In genomic region chr19:54691582-54692293, GRCh38 we compare ENCODE assay signal across 27 cellular contexts. TPM values are rescaled to one million over a fixed set of nuclear protein-coding genes. Genes with fewer than 3 reads are reported as not detected.
"Had no signal": no experiment of that assay in that cellular context is flagged by ENCODE, and none has a peak within 500 bp of the region (broad histone marks: within the 10 kb centered on the region; RNA-seq: fewer than 3 reads in every experiment).

No MANE protein-coding gene starts in this region.

- ATAC-seq: gastroesophageal sphincter; left colon; left ventricle myocardium superior; psoas muscle; stimulated activated naive B cell treated with anti-CD40 and anti-IgM and Interleukin-4, amounts not matched to agents 10 μg/mL and 1 μg/mL and 100 μg/mL, for 72 hours; stimulated activated naive CD8-positive, alpha-beta T cell treated with anti-CD3 and anti-CD28 coated beads, Interleukin-15, amount 100 ng/mL, for 72 hours had no signal

- H3K9me3 ChIP-seq: colonic mucosa, esophagus squamous epithelium, gastroesophageal sphincter, neutrophil, sigmoid colon, testis had no signal

- H3K36me3 Mint-ChIP-seq: stimulated activated naive B cell treated with anti-CD40 and anti-IgM and Interleukin-4, amounts not matched to agents 10 μg/mL and 1 μg/mL and 100 μg/mL, for 72 hours had no signal

- H3K27me3 ChIP-seq: colonic mucosa, hepatocyte, testis, tibial nerve had no signal

- H3K4me3 Mint-ChIP-seq: stimulated activated naive B cell treated with anti-CD40 and anti-IgM and Interleukin-4, amounts not matched to agents 10 μg/mL and 1 μg/mL and 100 μg/mL, for 72 hours; stimulated activated naive CD8-positive, alpha-beta T cell treated with anti-CD3 and anti-CD28 coated beads, Interleukin-15, amount 100 ng/mL, for 72 hours had no signal

- H3K4me3 ChIP-seq: colonic mucosa, esophagus squamous epithelium, gastroesophageal sphincter, hepatocyte, lung, psoas muscle, sigmoid colon, skin epidermis, testis, tibial nerve had no signal

- H3K4me1 Mint-ChIP-seq: stimulated activated naive CD8-positive, alpha-beta T cell treated with anti-CD3 and anti-CD28 coated beads, Interleukin-15, amount 100 ng/mL, for 72 hours had no signal

- H3K27ac Mint-ChIP-seq: stimulated activated naive B cell treated with anti-CD40 and anti-IgM and Interleukin-4, amounts not matched to agents 10 μg/mL and 1 μg/mL and 100 μg/mL, for 72 hours; stimulated activated naive CD8-positive, alpha-beta T cell treated with anti-CD3 and anti-CD28 coated beads, Interleukin-15, amount 100 ng/mL, for 72 hours had no signal

- DNase-seq: colonic mucosa; dermis blood vessel endothelial cell; esophagus squamous epithelium; foreskin fibroblast; left colon; left ventricle myocardium superior; mesenchymal stem cell; midbrain; psoas muscle; retina; sigmoid colon; stimulated activated CD4-positive, alpha-beta T cell treated with anti-CD3 and anti-CD28 coated beads, Interleukin-2, amount 100 ng/mL, for 24 hours; stimulated activated CD4-positive, alpha-beta T cell treated with anti-CD3 and anti-CD28 coated beads, Interleukin-4, amount 100 ng/mL, for 4 hours; stimulated activated naive B cell treated with anti-CD40 and anti-IgM and Interleukin-4, amounts not matched to agents 10 μg/mL and 1 μg/mL and 100 μg/mL, for 72 hours; stimulated activated naive CD8-positive, alpha-beta T cell treated with anti-CD3 and anti-CD28 coated beads, Interleukin-15, amount 100 ng/mL, for 72 hours; testis had no signal

- H3K36me3 ChIP-seq: colonic mucosa, esophagus squamous epithelium, gastroesophageal sphincter, neutrophil, sigmoid colon, tibial nerve had no signal

RNA-seq across cellular contexts. Expression of gene LILRB4, which starts 29.0 kb away (rescaled TPM):
- total RNA-seq: dermis blood vessel endothelial cell, epithelial cell of proximal tubule, hepatocyte, kidney epithelial cell had no signal

RNA-seq across cellular contexts. Expression of gene KIR3DL3, which starts 32.5 kb away (rescaled TPM):
- total RNA-seq: colonic mucosa, dermis blood vessel endothelial cell, epithelial cell of proximal tubule, esophagus squamous epithelium, gastroesophageal sphincter, hepatocyte, kidney epithelial cell, left colon, left ventricle myocardium superior, lung, osteoblast, psoas muscle, sigmoid colon, subcutaneous adipose tissue, testis, tibial nerve, ureter had no signal

RNA-seq across cellular contexts. Expression of gene KIR2DL3, which starts 46.6 kb away (rescaled TPM):
- total RNA-seq: colonic mucosa, dermis blood vessel endothelial cell, epithelial cell of proximal tubule, esophagus squamous epithelium, hepatocyte, kidney epithelial cell, left colon, left ventricle myocardium superior, osteoblast, psoas muscle, sigmoid colon, subcutaneous adipose tissue, testis, tibial nerve, ureter had no signal
